In the genomic region with DNA sequence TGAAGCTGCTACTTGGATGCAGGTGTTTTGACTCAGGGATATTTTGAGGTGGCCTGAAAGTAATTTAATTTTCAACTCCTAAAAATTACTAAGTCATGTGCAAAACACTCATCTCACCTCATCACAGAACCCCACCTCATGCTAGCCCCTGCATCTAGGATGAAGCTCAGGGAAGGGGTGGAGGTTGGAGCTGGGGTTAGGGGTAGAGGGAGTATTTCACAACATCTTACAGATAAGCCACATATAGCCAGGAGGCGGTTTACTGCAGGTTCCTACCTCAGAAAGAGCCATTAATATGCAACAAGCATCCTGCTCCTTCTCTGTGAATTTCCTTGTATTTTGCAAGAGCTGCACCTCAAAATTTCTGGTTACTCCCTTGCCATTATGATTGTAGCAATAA, we compare ENCODE assay signal across 3 cellular contexts.
TF ChIP-seq lines count a peak whose summit lies in the region.

No MANE protein-coding gene starts in this region.

TF ChIP-seq in SK-N-SH, 30 proteins besides CTCF, POLR2A, EP300 and RAD21:
- TF ChIP-seq JUND (IDR thresholded peaks at IDR 0.05), result no peak
- no peak for TF ChIP-seq NFIC (IDR thresholded peaks at IDR 0.05; ENCODE audit: borderline replicate concordance)
- no peak for TF ChIP-seq SIN3A (IDR thresholded peaks at IDR 0.05; ENCODE audit: borderline replicate concordance, low read depth, low read length)
- TF ChIP-seq, protein P1, sequence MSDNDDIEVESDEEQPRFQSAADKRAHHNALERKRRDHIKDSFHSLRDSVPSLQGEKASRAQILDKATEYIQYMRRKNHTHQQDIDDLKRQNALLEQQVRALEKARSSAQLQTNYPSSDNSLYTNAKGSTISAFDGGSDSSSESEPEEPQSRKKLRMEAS (IDR thresholded peaks at IDR 0.05; ENCODE audit: low read depth), result no peak
- TF ChIP-seq SMC3 (IDR thresholded peaks at IDR 0.05; ENCODE audit: low read depth, low read length), result no peak
- TF ChIP-seq TEAD4 (IDR thresholded peaks at IDR 0.05; ENCODE audit: borderline replicate concordance, insufficient read depth), result no peak
- TF ChIP-seq POLR2AphosphoS5 (IDR thresholded peaks at IDR 0.05; ENCODE audit: low read depth, low read length), result no peak
- TF ChIP-seq CHD2 (IDR thresholded peaks at IDR 0.05; ENCODE audit: low read length, partially characterized antibody), result no peak
- TF ChIP-seq RFX5 (IDR thresholded peaks at IDR 0.05; ENCODE audit: low read length), result no peak
- TF ChIP-seq USF2 (IDR thresholded peaks at IDR 0.05; ENCODE audit: borderline replicate concordance, low read depth, low read length), result no peak
- TF ChIP-seq REST (IDR thresholded peaks at IDR 0.05; ENCODE audit: low read depth, low read length), result no peak
- no peak for TF ChIP-seq NRF1 (IDR thresholded peaks at IDR 0.05; ENCODE audit: low read depth, low read length)

TF ChIP-seq in SK-N-SH treated with all-trans-retinoic acid at 6 μM for 48 hours, 23 proteins besides CTCF, POLR2A, EP300 and RAD21:
- TF ChIP-seq ISL1 (CRISPR knock-in tag; IDR thresholded peaks at IDR 0.05) (no peak), BACH2 (CRISPR knock-in tag; IDR thresholded peaks at IDR 0.05; ENCODE audit: borderline replicate concordance) (no peak), ESRRG (CRISPR knock-in tag; IDR thresholded peaks at IDR 0.05) (no peak), OSR1 (CRISPR knock-in tag; IDR thresholded peaks at IDR 0.05) (no peak), ZFP30 (CRISPR knock-in tag; IDR thresholded peaks at IDR 0.05) (no peak), RARB (CRISPR knock-in tag; IDR thresholded peaks at IDR 0.05) (no peak), ARNTL (CRISPR knock-in tag; IDR thresholded peaks at IDR 0.05; ENCODE audit: borderline replicate concordance, low read depth) (no peak), ZNF70 (CRISPR knock-in tag; IDR thresholded peaks at IDR 0.05) (no peak), ZFP3 (CRISPR knock-in tag; IDR thresholded peaks at IDR 0.05) (no peak), PPARA (CRISPR knock-in tag; IDR thresholded peaks at IDR 0.05; ENCODE audit: borderline replicate concordance) (no peak), TSHZ2 (CRISPR knock-in tag; IDR thresholded peaks at IDR 0.05) (no peak)
TF ChIP-seq in SK-N-SH treated with all-trans-retinoic acid at 6 μM for 48 hours: peak in this region for 0.

TF ChIP-seq in endothelial cell of umbilical vein, 7 proteins besides CTCF, POLR2A, EP300 and RAD21:
- no peak for TF ChIP-seq POLR2AphosphoS5 (IDR thresholded peaks at IDR 0.05; ENCODE audit: insufficient read depth, low read depth, low read length)
- no peak for TF ChIP-seq EZH2 (IDR thresholded peaks at IDR 0.05; ENCODE audit: borderline replicate concordance, low read depth, low read length, severe bottlenecking)
- TF ChIP-seq MYC (IDR thresholded peaks at IDR 0.05; ENCODE audit: low read depth, low read length), result no peak
- TF ChIP-seq, protein P1 (IDR thresholded peaks at IDR 0.05; ENCODE audit: insufficient read depth, insufficient read length), result no peak
- TF ChIP-seq FOS (IDR thresholded peaks at IDR 0.05; ENCODE audit: borderline replicate concordance, insufficient read depth, low read length), result no peak
- TF ChIP-seq JUN (IDR thresholded peaks at IDR 0.05; ENCODE audit: borderline replicate concordance, insufficient read depth, insufficient read length, low read depth), result no peak
- TF ChIP-seq GATA2 (IDR thresholded peaks at IDR 0.05; ENCODE audit: insufficient read depth, insufficient read length, low read depth, low read length), result no peak
